In genomic region chr2:51093016-51093415, GRCh38 we compare ENCODE assay signal across 25 cellular contexts.
"Had no signal": no experiment of that assay in that cellular context is flagged by ENCODE, and none has a peak within 500 bp of the region (broad histone marks: within the 10 kb centered on the region; RNA-seq: fewer than 3 reads in every experiment).

No MANE protein-coding gene starts in this region.

- ATAC-seq: esophagus mucosa; gastrocnemius medialis; heart left ventricle; left lobe of liver; mucosa of descending colon; naive thymus-derived CD4-positive, alpha-beta T cell; right cardiac atrium; stimulated activated effector memory CD8-positive, alpha-beta T cell treated with anti-CD3 and anti-CD28 coated beads, Interleukin-12 subunit alpha, Interleukin-12 subunit beta, amount 100 ng/mL, for 72 hours had no signal

- H3K9ac ChIP-seq: neural progenitor cell had no signal

- DNase-seq: effector CD8-positive, alpha-beta T cell; endodermal cell; foreskin fibroblast; gastrocnemius medialis; heart left ventricle; kidney; mucosa of descending colon; naive thymus-derived CD4-positive, alpha-beta T cell; right cardiac atrium; sigmoid colon; stimulated activated CD4-positive, alpha-beta T cell treated with anti-CD3 and anti-CD28 coated beads, Interleukin-2, amount 100 ng/mL, for 24 hours; stimulated activated CD4-positive, alpha-beta T cell treated with anti-CD3 and anti-CD28 coated beads, Interleukin-4, amount 100 ng/mL, for 24 hours; stimulated activated naive CD4-positive, alpha-beta T cell treated with Interleukin-2 at 50 U/mL for 16 hours; stomach; thyroid gland; trophoblast cell had no signal

- H3K4me1 ChIP-seq: gastrocnemius medialis, heart left ventricle, neural progenitor cell, prostate gland, sigmoid colon, stomach, thyroid gland, vagina had no signal

- H3K4me2 ChIP-seq: hepatocyte, neural progenitor cell had no signal

- H2AFZ ChIP-seq: hepatocyte, neural progenitor cell had no signal

- H3K9me3 ChIP-seq: gastrocnemius medialis, heart left ventricle, mucosa of descending colon, prostate gland, sigmoid colon, stomach, thyroid gland, vagina had no signal

- H3K4me3 ChIP-seq: gastrocnemius medialis, heart left ventricle, hepatocyte, lung, mucosa of descending colon, neural progenitor cell, prostate gland, sigmoid colon, stomach, thyroid gland, vagina had no signal

- H3K36me3 ChIP-seq: gastrocnemius medialis, heart left ventricle, neural progenitor cell, prostate gland, sigmoid colon, stomach, thyroid gland, vagina had no signal

- H3K27me3 ChIP-seq: gastrocnemius medialis, heart left ventricle, hepatocyte, neural progenitor cell, sigmoid colon, stomach, thyroid gland, vagina had no signal

- H3K27ac ChIP-seq: epithelial cell of prostate, gastrocnemius medialis, heart left ventricle, hepatocyte, neural progenitor cell, prostate gland, sigmoid colon, stomach, thyroid gland, vagina had no signal

- H3K79me2 ChIP-seq: hepatocyte had no signal
